In genomic region chr12:103905730-103906349, GRCh38 we compare ENCODE assay signal across 1 cellular context.
TF ChIP-seq lines count a peak whose summit lies in the region.

No MANE protein-coding gene starts in this region.

TF ChIP-seq in K562, 482 proteins besides CTCF, POLR2A, EP300 and RAD21:
- TF ChIP-seq ETV6 (IDR thresholded peaks at IDR 0.05; ENCODE audit: borderline replicate concordance in 1 of 2, low read depth in 2 of 2, low read length in 1 of 2) (peak in 1 of 2 experiments; percentile 71; a peak in 1 of 4 replicates), ETV6 (CRISPR knock-in tag; IDR thresholded peaks at IDR 0.05; ENCODE audit: borderline replicate concordance) (no peak), ARHGAP35 (IDR thresholded peaks at IDR 0.05; ENCODE audit: partially characterized antibody) (peak; percentile 18), GABPA (tag; conservative IDR thresholded peaks at IDR 0.05; ENCODE audit: low read depth) (no peak), KAT7 (CRISPR knock-in tag; IDR thresholded peaks at IDR 0.05; ENCODE audit: borderline replicate concordance) (no peak), SREBF1 (IDR thresholded peaks at IDR 0.05; ENCODE audit: borderline replicate concordance, low read depth, low read length) (no peak), DMBX1 (CRISPR knock-in tag; IDR thresholded peaks at IDR 0.05; ENCODE audit: borderline replicate concordance) (no peak), CEBPZ (IDR thresholded peaks at IDR 0.05; ENCODE audit: borderline replicate concordance, low read depth, low read length) (no peak), MXI1 (IDR thresholded peaks at IDR 0.05; ENCODE audit: low read depth, low read length) (no peak), TGIF2 (CRISPR knock-in tag; IDR thresholded peaks at IDR 0.05) (no peak), HBP1 (CRISPR knock-in tag; IDR thresholded peaks at IDR 0.05) (0 out of 2 replicates have a peak, but pooled peaks have one; percentile 21), ZBTB2 (IDR thresholded peaks at IDR 0.05) (0 out of 2 replicates have a peak, but pooled peaks have one; percentile 26), THRB (CRISPR knock-in tag; conservative IDR thresholded peaks at IDR 0.05) (0 out of 2 replicates have a peak, but pooled peaks have one; percentile 16), HLTF (IDR thresholded peaks at IDR 0.05) (0 out of 2 replicates have a peak, but pooled peaks have one; percentile 21), POLR2AphosphoS2 (IDR thresholded peaks at IDR 0.05; ENCODE audit: low read length) (no peak), ZHX1 (conservative IDR thresholded peaks at IDR 0.05; ENCODE audit: low read length) (no peak), SP2 (IDR thresholded peaks at IDR 0.05; ENCODE audit: extremely low read depth, low read depth, low read length, poor library complexity, severe bottlenecking) (no peak), NCOA6 (IDR thresholded peaks at IDR 0.05) (no peak), CHD4 (IDR thresholded peaks at IDR 0.05; ENCODE audit: insufficient read depth, insufficient replicate concordance, low read depth, low read length, poor library complexity, severe bottlenecking) (no peak), RNF219 (CRISPR knock-in tag; IDR thresholded peaks at IDR 0.05) (no peak), OTX1 (CRISPR knock-in tag; IDR thresholded peaks at IDR 0.05) (0 out of 2 replicates have a peak, but pooled peaks have one; percentile 34)
TF ChIP-seq in K562: peak in this region for 7.
